Comparison of ENCODE assay signal across 13 cellular contexts in the genomic region with DNA sequence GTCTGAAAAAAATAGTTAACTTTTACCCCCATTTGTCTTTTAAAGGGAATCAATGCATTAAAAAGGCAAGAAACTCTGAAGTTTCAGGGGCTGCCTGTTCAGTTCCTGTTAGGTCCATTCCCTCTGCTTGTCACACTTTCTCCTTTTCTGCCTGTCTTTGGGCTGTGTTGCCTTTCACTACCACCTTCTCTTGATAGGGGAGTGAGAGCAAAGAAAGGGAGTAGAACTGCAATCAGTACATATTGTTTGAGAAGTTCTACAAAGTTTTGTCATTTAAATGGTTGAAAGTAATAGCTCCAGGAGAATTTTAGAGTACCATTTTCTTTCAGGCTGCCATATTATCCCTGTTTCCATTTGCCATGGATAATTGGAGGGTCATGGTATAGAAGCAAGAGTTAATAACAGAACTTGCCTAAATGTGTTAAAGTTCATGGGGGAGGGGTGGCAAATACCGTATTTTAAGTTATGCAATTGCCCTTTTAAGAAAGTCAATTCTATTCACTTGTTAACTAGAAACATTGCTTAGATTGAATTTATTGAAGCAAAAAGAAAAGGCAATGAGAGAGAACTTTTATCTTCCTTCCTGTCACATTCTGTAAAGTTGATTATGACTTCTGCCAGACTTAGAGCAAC. TPM values are rescaled to one million over a fixed set of nuclear protein-coding genes. Genes with fewer than 3 reads are reported as not detected.
"Had no signal": no experiment of that assay in that cellular context is flagged by ENCODE, and none has a peak within 500 bp of the region (broad histone marks: within the 10 kb centered on the region; RNA-seq: fewer than 3 reads in every experiment).

No MANE protein-coding gene starts in this region.

- H3K9me3 ChIP-seq: colonic mucosa, heart left ventricle had no signal

- H3K27me3 ChIP-seq: colonic mucosa, heart left ventricle had no signal

- ATAC-seq: stimulated activated naive CD8-positive, alpha-beta T cell treated with anti-CD3 and anti-CD28 coated beads, Interleukin-15, Interleukin-2, amounts not matched to agents 100 U/mL and 50 U/mL, for 24 hours had no signal

- H3K9me3 Mint-ChIP-seq: activated CD4-positive, alpha-beta T cell treated with anti-CD3 and anti-CD28 coated beads, Interleukin-2, amount 10 ng/mL, durations not matched to agents 7 days and 5 days; activated naive CD8-positive, alpha-beta T cell treated with anti-CD3 and anti-CD28 coated beads, Interleukin-2, amount 10 ng/mL, durations not matched to agents 7 days and 5 days had no signal

- H3K27ac Mint-ChIP-seq: activated CD4-positive, alpha-beta T cell treated with anti-CD3 and anti-CD28 coated beads, Interleukin-2, amount 10 ng/mL, durations not matched to agents 7 days and 5 days; activated naive CD8-positive, alpha-beta T cell treated with anti-CD3 and anti-CD28 coated beads, Interleukin-2, amount 10 ng/mL, durations not matched to agents 7 days and 5 days had no signal

- H3K9ac ChIP-seq: parathyroid adenoma had no signal

- H3K27ac ChIP-seq: colonic mucosa, heart left ventricle, parathyroid adenoma had no signal

- H3K36me3 ChIP-seq: colonic mucosa had no signal

- H3K4me1 ChIP-seq: colonic mucosa had no signal

- H3K27me3 Mint-ChIP-seq: activated CD4-positive, alpha-beta T cell treated with anti-CD3 and anti-CD28 coated beads, Interleukin-2, amount 10 ng/mL, durations not matched to agents 7 days and 5 days; activated naive CD8-positive, alpha-beta T cell treated with anti-CD3 and anti-CD28 coated beads, Interleukin-2, amount 10 ng/mL, durations not matched to agents 7 days and 5 days had no signal

- H3K4me3 Mint-ChIP-seq: activated CD4-positive, alpha-beta T cell treated with anti-CD3 and anti-CD28 coated beads, Interleukin-2, amount 10 ng/mL, durations not matched to agents 7 days and 5 days; activated naive CD8-positive, alpha-beta T cell treated with anti-CD3 and anti-CD28 coated beads, Interleukin-2, amount 10 ng/mL, durations not matched to agents 7 days and 5 days had no signal

- H3K4me3 ChIP-seq: colonic mucosa, heart left ventricle had no signal

- H3K4me1 Mint-ChIP-seq: activated CD4-positive, alpha-beta T cell treated with anti-CD3 and anti-CD28 coated beads, Interleukin-2, amount 10 ng/mL, durations not matched to agents 7 days and 5 days; activated naive CD8-positive, alpha-beta T cell treated with anti-CD3 and anti-CD28 coated beads, Interleukin-2, amount 10 ng/mL, durations not matched to agents 7 days and 5 days had no signal

- DNase-seq: activated CD4-positive, alpha-beta T cell treated with anti-CD3 and anti-CD28 coated beads, Interleukin-2, amount 10 ng/mL, durations not matched to agents 7 days and 5 days; activated gamma-delta T cell; activated naive CD8-positive, alpha-beta T cell treated with anti-CD3 and anti-CD28 coated beads, Interleukin-2, amount 10 ng/mL, durations not matched to agents 7 days and 5 days; activated T-cell treated with anti-CD3 and anti-CD28 coated beads, Interleukin-2, amount 50 U/mL, for 1 hour; colonic mucosa; foreskin melanocyte; heart left ventricle; kidney; stimulated activated CD4-positive, alpha-beta T cell treated with anti-CD3 and anti-CD28 coated beads, Interleukin-4, amount 100 ng/mL, for 1 hour; stimulated activated CD8-positive, alpha-beta memory T cell treated with anti-CD3 and anti-CD28 coated beads, Interleukin-4, amount 100 ng/mL, for 48 hours; stimulated activated naive CD8-positive, alpha-beta T cell treated with anti-CD3 and anti-CD28 coated beads, Interleukin-15, Interleukin-2, amounts not matched to agents 100 U/mL and 50 U/mL, for 24 hours; T-helper 9 cell had no signal

RNA-seq across cellular contexts. Expression of gene SUGCT, which starts 39.0 kb away (rescaled TPM):
- total RNA-seq: activated CD4-positive, alpha-beta T cell treated with anti-CD3 and anti-CD28 coated beads, Interleukin-2, amount 10 ng/mL, durations not matched to agents 7 days and 5 days had no signal
